ENCODE assay signal across 8 cellular contexts in genomic region chr1:226738995-226739695, GRCh38. TPM values are rescaled to one million over a fixed set of nuclear protein-coding genes. Genes with fewer than 3 reads are reported as not detected.
DNase-seq lines count a peak whose midpoint lies in the region; ATAC-seq and TF ChIP-seq lines count a peak whose summit lies in the region.

Gene ITPKB, minus strand, starts transcription at chr1:226739282. Its CDS starts 1,824 bp downstream, at chr1:226737458.

- peak within 1 kb of the TSS; percentile 93 for H3K27ac ChIP-seq in HL-60 (replicated peaks)
- H3K27ac ChIP-seq in brain microvascular endothelial cell, result no peak within 1 kb of the TSS
- H3K27ac ChIP-seq in iPS DF 6.9 (ENCODE audit: low read length), result no peak within 1 kb of the TSS
- peak within 1 kb of the TSS; percentile 90 to 97 (median 94) for H3K27ac ChIP-seq in sigmoid colon

- no peak for TF ChIP-seq CTCF in HL-60 (IDR thresholded peaks at IDR 0.05; ENCODE audit: insufficient read depth, low read length)
- no peak for TF ChIP-seq CTCF in brain microvascular endothelial cell (IDR thresholded peaks at IDR 0.05; ENCODE audit: low read depth, low read length, missing control alignments)
- no peak for TF ChIP-seq CTCF in sigmoid colon (IDR thresholded peaks at IDR 0.05)

- intact Hi-C loops in sigmoid colon (cut with DNase I), result loop anchor here (2.0 to 5.0 kb wide), 6 partner anchors 37 to 192 kb away; partner anchors contain the start of gene STUM

- in situ Hi-C loops in brain microvascular endothelial cell (cut with HindIII; ENCODE audit: low pct_ligation_motif_present, low sequenced_read_pairs), result no loop called here

- H3K36me3 ChIP-seq in brain microvascular endothelial cell (replicated peaks), result no peaks in the 10 kb centered on the region
- H3K36me3 ChIP-seq in iPS DF 6.9 (ENCODE audit: control insufficient read depth, insufficient read depth, low read length), result no peaks in the 10 kb centered on the region
- peaks cover 0 to 12% (median 3%) of the 10 kb centered on the region in 4 donors for H3K36me3 ChIP-seq in sigmoid colon

- H3K4me1 ChIP-seq in iPS DF 6.9 (ENCODE audit: control insufficient read depth, insufficient read depth, low read length) (peaks cover 6% of the 10 kb centered on the region; the same call in 1 of the 2 replicates), sigmoid colon (peaks cover 0 to 39% (median 36%) of the 10 kb centered on the region in 4 donors)

- H3K27ac Mint-ChIP-seq in T-helper 17 cell, result peak within 1 kb of the TSS; percentile 97

- no CpG with 5 or more reads among the region's 23 CpGs for WGBS in iPS DF 6.9 (ENCODE audit: insufficient coverage, insufficient read length)
- 0% methylated on average over 23 of the region's 23 CpGs for WGBS in sigmoid colon, 2 donors

- no peaks in the 10 kb centered on the region for H3K27me3 ChIP-seq in HL-60 (ENCODE audit: insufficient read depth, poor library complexity, severe bottlenecking)
- H3K27me3 ChIP-seq in brain microvascular endothelial cell (replicated peaks), result no peaks in the 10 kb centered on the region
- peaks cover 3% of the 10 kb centered on the region for H3K27me3 ChIP-seq in iPS DF 6.9 (ENCODE audit: control insufficient read depth, insufficient read depth, low read length)
- H3K27me3 ChIP-seq in sigmoid colon, result no peaks in the 10 kb centered on the region

- TF ChIP-seq EP300 in sigmoid colon (IDR thresholded peaks at IDR 0.05), result peak in 1 of 4 donors; percentile 2

- peak; percentile 75 for ATAC-seq in T-helper 17 cell

- H3K4me3 ChIP-seq in HL-60 (replicated peaks; ENCODE audit: insufficient read depth, low read length) (peak within 1 kb of the TSS; percentile 78), brain microvascular endothelial cell (ENCODE audit: low read depth, low read length) (peak within 1 kb of the TSS; percentile 69), iPS DF 6.9 (ENCODE audit: low read length) (peak within 1 kb of the TSS; percentile 35; the same call in 1 of the 2 replicates), sigmoid colon (peak within 1 kb of the TSS; percentile 83 to 94 (median 86))

- H3K27me3 Mint-ChIP-seq in T-helper 17 cell, result no peaks in the 10 kb centered on the region

- DNase-seq in GDM1 (lab: John Stamatoyannopoulos, UW) (peak; percentile 72), HL-60 (ENCODE audit: low read depth in 1 of 2, low spot score in 1 of 2) (peak; percentile 57 to 67), T-helper 17 cell (peak; percentile 32 to 68 (median 44)), brain microvascular endothelial cell (peak; percentile 24), iPS DF 6.9 (ENCODE audit: low read depth, low spot score) (no peak), sigmoid colon (peak; percentile 91), D341Med (ENCODE audit: low spot score) (no peak), SK-N-DZ (ENCODE audit: low spot score) (no peak)

- H3K9me3 ChIP-seq in T-helper 17 cell (ENCODE audit: control insufficient read depth, low read length, poor library complexity, severe bottlenecking), result no peaks in the 10 kb centered on the region
- H3K9me3 ChIP-seq in iPS DF 6.9 (ENCODE audit: control insufficient read depth, insufficient read depth, low read length), result no peaks in the 10 kb centered on the region
- H3K9me3 ChIP-seq in sigmoid colon, result peaks cover 0 to 9% (median 0%) of the 10 kb centered on the region in 4 donors

- peaks cover 5% of the 10 kb centered on the region for H3K36me3 Mint-ChIP-seq in T-helper 17 cell (ENCODE audit: low read depth)

- TF ChIP-seq POLR2A in sigmoid colon (IDR thresholded peaks at IDR 0.05), result peak; percentile 71 to 87

- H3K4me3 Mint-ChIP-seq in T-helper 17 cell, result peak within 1 kb of the TSS; percentile 96

- peaks cover 22% of the 10 kb centered on the region for H3K4me1 Mint-ChIP-seq in T-helper 17 cell

RNA-seq across cellular contexts. Expression of gene ITPKB, which starts in this region (rescaled TPM):
- total RNA-seq in T-helper 17 cell (100 to 1,000 TPM; 128 to 166 TPM), sigmoid colon (10 to 100 TPM; 52.4 to 80.9 (median 61.7) TPM)
- 10 to 100 TPM in 1 of 3 donors, 1 to 10 TPM in 2; 1.4 to 20.4 (median 4.2) TPM for polyA plus RNA-seq in sigmoid colon
- not detected in 2 replicates for polyA plus RNA-seq in SK-N-DZ (2014; cell fraction: cytosol; rRNA removed)
- polyA plus RNA-seq in SK-N-DZ (2014; cell fraction: nucleus; rRNA removed), result not detected in 2 replicates

Comparison
In these comparisons a context has a peak if more than half of its experiments do, and no peak if none do; other contexts are left out.
1. DNase-seq: peak in GDM1 (single experiment), HL-60 (2 of 2), T-helper 17 cell (3 of 3), brain microvascular endothelial cell (single experiment) and sigmoid colon (single experiment); none in iPS DF 6.9 (single experiment), D341Med (single experiment) and SK-N-DZ (single experiment).
2. H3K27ac ChIP-seq: peak in HL-60 (single experiment) and sigmoid colon (4 of 4); none in brain microvascular endothelial cell (single experiment) and iPS DF 6.9 (single experiment).
3. H3K4me3 ChIP-seq: peak in every context shown above with its lines; median percentile 86 in sigmoid colon; 78 in HL-60; 69 in brain microvascular endothelial cell; 35 in iPS DF 6.9.